12 cellular contexts compared by ENCODE assay signal in genomic region chr21:45794040-45794439, GRCh38.
A peak's percentile ranks its signal among the peaks of the same experiment; 100 is the strongest.
DNase-seq lines count a peak whose midpoint lies in the region; TF ChIP-seq lines count a peak whose summit lies in the region.
"Had no signal": no experiment of that assay in that cellular context is flagged by ENCODE, and none has a peak within 500 bp of the region (broad histone marks: within the 10 kb centered on the region; RNA-seq: fewer than 3 reads in every experiment).

No MANE protein-coding gene starts in this region.

- DNase-seq in ACHN: peak; percentile 4
- peak; percentile 37 for DNase-seq in HuH-7 (ENCODE audit: low spot score)
- DNase-seq in left kidney (ENCODE audit: low read depth, low spot score): peak; percentile 78
- DNase-seq in SHP77 (lab: John Stamatoyannopoulos, UW): no peak
- no peak for DNase-seq in SIG-M5 (lab: John Stamatoyannopoulos, UW)
- no peak for DNase-seq in cerebellar nuclear complex (lab: John Stamatoyannopoulos, UW)
- DNase-seq in NCI-H1694 (lab: John Stamatoyannopoulos, UW): no peak
- DNase-seq: 8988T; CD4-positive, CD25-positive, alpha-beta regulatory T cell; DMS153 had no signal

- in situ Hi-C loops in ACHN (cut with HindIII; ENCODE audit: low pct_ligation_motif_present, low pct_unique_long_range_greater_than_20kb, low sequenced_read_pairs): no loop called here

- peak overlapping the region; percentile 71 for H3K27ac ChIP-seq in VCaP
- H3K27ac ChIP-seq: BLaER1 treated with 17β-estradiol and CSF1 and Interleukin-3, amounts not matched to agents 10 nM and 100 nM had no signal

- no peak for TF ChIP-seq CTCF in VCaP (conservative IDR thresholded peaks at IDR 0.05)

Comparison
In these comparisons a context has a peak if more than half of its experiments do, and no peak if none do; other contexts are left out.
1. DNase-seq: peak in ACHN (single experiment), HuH-7 (single experiment) and left kidney (single experiment); none in SHP77 (0 of 2), SIG-M5 (single experiment), cerebellar nuclear complex (0 of 2) and NCI-H1694 (single experiment).